In the genomic region with DNA sequence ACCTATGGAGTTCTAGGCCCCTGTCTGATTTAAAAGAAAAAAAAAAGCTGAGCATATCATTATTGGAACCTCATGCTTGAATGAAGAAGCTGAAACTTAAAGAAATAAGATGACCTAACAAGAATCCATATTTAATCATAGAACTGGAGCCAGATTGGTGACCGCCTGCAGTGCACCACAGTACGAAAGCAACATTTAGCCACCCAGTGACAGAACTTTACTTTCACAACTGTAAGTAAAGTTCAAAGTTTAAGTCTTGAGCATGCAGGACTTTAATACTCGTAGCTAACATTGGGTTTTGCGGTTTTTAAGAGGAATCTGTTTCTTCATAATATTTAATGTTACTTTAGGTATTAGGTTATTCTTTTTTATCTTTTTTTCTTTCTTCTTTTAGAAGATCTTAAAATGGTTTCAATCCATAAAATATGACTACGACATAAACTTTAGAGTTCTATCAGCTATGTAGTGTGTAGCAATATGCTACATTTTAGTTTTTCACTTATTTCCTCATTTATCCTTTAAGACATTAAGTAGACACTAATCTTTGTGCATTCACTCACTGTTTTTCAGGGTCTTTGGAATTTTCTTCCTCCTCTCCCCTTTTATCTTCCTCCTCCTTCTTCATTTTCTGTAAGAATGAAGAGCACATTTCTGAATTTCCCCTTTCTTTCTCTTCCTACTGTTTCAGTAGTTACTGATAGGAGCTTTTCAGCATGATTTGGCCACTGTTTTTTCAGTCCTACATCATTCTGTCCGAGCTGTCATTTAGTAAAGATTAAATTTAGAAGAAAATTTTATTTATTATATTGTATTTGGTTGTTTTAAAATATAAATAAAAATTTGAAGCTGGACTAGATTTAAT, we compare ENCODE assay signal across 21 cellular contexts.
"Had no signal": no experiment of that assay in that cellular context is flagged by ENCODE, and none has a peak within 500 bp of the region (broad histone marks: within the 10 kb centered on the region; RNA-seq: fewer than 3 reads in every experiment).

No MANE protein-coding gene starts in this region.

- H3K4me3 ChIP-seq: gastroesophageal sphincter, lower lobe of right lung, spleen, suprapubic skin, tibial artery, upper lobe of right lung had no signal

- H3K27me3 ChIP-seq: brain microvascular endothelial cell, gastroesophageal sphincter, spleen, suprapubic skin, tibial artery, upper lobe of right lung had no signal

- DNase-seq: activated CD4-positive, alpha-beta T cell treated with anti-CD3 and anti-CD28 coated beads for 4 hours; activated CD4-positive, alpha-beta T cell treated with anti-CD3 and anti-CD28 coated beads, Interleukin-2, amount 50 U/mL, for 4 hours; activated CD8-positive, alpha-beta memory T cell treated with anti-CD3 and anti-CD28 coated beads for 24 hours; activated effector memory CD4-positive, alpha-beta T cell treated with anti-CD3 and anti-CD28 coated beads, Interleukin-2, amount 50 U/mL, for 16 hours; activated naive CD4-positive, alpha-beta T cell treated with anti-CD3 and anti-CD28 coated beads for 36 hours; activated naive CD8-positive, alpha-beta T cell treated with anti-CD3 and anti-CD28 coated beads for 36 hours; brain microvascular endothelial cell; cortex of kidney; hippocampal formation; immature natural killer cell; lower lobe of right lung; mesenchymal stem cell; natural killer cell; posterior cingulate gyrus; right cardiac atrium; spleen; stimulated activated naive CD4-positive, alpha-beta T cell; tibial artery; upper lobe of right lung had no signal

- H3K36me3 ChIP-seq: brain microvascular endothelial cell, gastroesophageal sphincter, lower lobe of right lung, spleen, suprapubic skin, tibial artery, upper lobe of right lung had no signal

- H3K9me3 ChIP-seq: gastroesophageal sphincter, lower lobe of right lung, spleen, suprapubic skin, tibial artery, upper lobe of right lung had no signal

- H3K27ac ChIP-seq: brain microvascular endothelial cell, gastroesophageal sphincter, lower lobe of right lung, spleen, suprapubic skin, tibial artery, upper lobe of right lung had no signal

- ATAC-seq: gastroesophageal sphincter, lower lobe of right lung, natural killer cell, right cardiac atrium, upper lobe of right lung had no signal

- H3K4me1 ChIP-seq: gastroesophageal sphincter, lower lobe of right lung, spleen, suprapubic skin, tibial artery, upper lobe of right lung had no signal
